Comparison of ENCODE assay signal across 14 cellular contexts in genomic region chr11:126147268-126148111, GRCh38.
DNase-seq lines count a peak whose midpoint lies in the region; ATAC-seq and TF ChIP-seq lines count a peak whose summit lies in the region.
"Had no signal": no experiment of that assay in that cellular context is flagged by ENCODE, and none has a peak within 500 bp of the region (broad histone marks: within the 10 kb centered on the region; RNA-seq: fewer than 3 reads in every experiment).

No MANE protein-coding gene starts in this region.

- no peak overlapping the region for H3K27ac Mint-ChIP-seq in natural killer cell treated with Interleukin-12 subunit alpha and Interleukin-12 subunit beta and Interleukin-15 and Interleukin-18, amount 100 ng/mL, for 72 hours
- no peak overlapping the region for H3K27ac Mint-ChIP-seq in natural killer cell
- H3K27ac Mint-ChIP-seq: activated CD4-positive, alpha-beta memory T cell treated with anti-CD3 and anti-CD28 coated beads, Interleukin-2, amount 10 ng/mL, durations not matched to agents 7 days and 5 days; T-helper 17 cell had no signal

- peaks cover 9 to 15% of the 10 kb centered on the region in 2 donors for H3K27me3 Mint-ChIP-seq in natural killer cell treated with Interleukin-12 subunit alpha and Interleukin-12 subunit beta and Interleukin-15 and Interleukin-18, amount 100 ng/mL, for 72 hours
- peaks cover 7 to 11% of the 10 kb centered on the region in 2 donors for H3K27me3 Mint-ChIP-seq in natural killer cell (ENCODE audit: low read depth in 2 of 2)

- intact Hi-C loops in natural killer cell (cut with micrococcal nuclease) = no loop called here
- intact Hi-C loops in Panc1 (cut with micrococcal nuclease; ENCODE audit: unreplicated experiment) = no loop called here
- intact Hi-C loops in right lobe of liver (cut with DNase I) = no loop called here

- no peak for TF ChIP-seq CTCF in natural killer cell (IDR thresholded peaks at IDR 0.05)
- no peak for TF ChIP-seq CTCF in Panc1 (IDR thresholded peaks at IDR 0.05)
- no peak for TF ChIP-seq CTCF in right lobe of liver (IDR thresholded peaks at IDR 0.05)

- ATAC-seq in natural killer cell treated with Interleukin-12 subunit alpha and Interleukin-12 subunit beta and Interleukin-15 and Interleukin-18, amount 100 ng/mL, for 72 hours = peak; percentile 16 to 19
- ATAC-seq in natural killer cell (no peak), Panc1 (peak; percentile 70), right lobe of liver (peak; percentile 82 to 94 (median 90))
- ATAC-seq: esophagus mucosa, T-helper 17 cell had no signal

- H3K4me3 Mint-ChIP-seq in natural killer cell treated with Interleukin-12 subunit alpha and Interleukin-12 subunit beta and Interleukin-15 and Interleukin-18, amount 100 ng/mL, for 72 hours = no peak overlapping the region
- H3K4me3 Mint-ChIP-seq in natural killer cell = no peak overlapping the region
- H3K4me3 Mint-ChIP-seq: activated CD4-positive, alpha-beta memory T cell treated with anti-CD3 and anti-CD28 coated beads, Interleukin-2, amount 10 ng/mL, durations not matched to agents 7 days and 5 days; T-helper 17 cell had no signal

- POLR2A ChIA-PET in Panc1 (lab: Charles Lee) = interaction anchor here (0.6 kb wide), 1 partner anchor 261 kb away, joined by 19 read pairs; no protein-coding TSS in a partner anchor

- DNase-seq in natural killer cell treated with Interleukin-12 subunit alpha and Interleukin-12 subunit beta and Interleukin-15 and Interleukin-18, amount 100 ng/mL, for 72 hours (ENCODE audit: low spot score) = peak; percentile 23
- DNase-seq in natural killer cell (no peak), Panc1 (ENCODE audit: low read depth, low spot score) (no peak), right lobe of liver (peak in 2 of 3 donors; percentile 65 to 78), SHP77 (lab: John Stamatoyannopoulos, UW) (no peak), OCI-M1 (lab: John Stamatoyannopoulos, UW) (no peak), ecto neural progenitor cell (ENCODE audit: low spot score) (no peak)
- no peak for DNase-seq in stimulated activated CD4-positive, alpha-beta T cell treated with anti-CD3 and anti-CD28 coated beads, Interleukin-4, amount 100 ng/mL, for 4 hours
- DNase-seq: activated CD4-positive, alpha-beta memory T cell treated with anti-CD3 and anti-CD28 coated beads, Interleukin-2, amount 10 ng/mL, durations not matched to agents 7 days and 5 days; central memory CD4-positive, alpha-beta T cell; T-helper 17 cell had no signal

- no peaks in the 10 kb centered on the region for H3K36me3 ChIP-seq in Panc1 (ENCODE audit: control insufficient read depth, insufficient read depth, low read length)
- no peaks in the 10 kb centered on the region for H3K36me3 ChIP-seq in right lobe of liver
- H3K36me3 ChIP-seq: upper lobe of left lung had no signal

- peaks cover 3% of the 10 kb centered on the region; the same call in 1 of the 2 replicates for H3K27me3 ChIP-seq in Panc1 (ENCODE audit: control insufficient read depth, insufficient read depth, low read length)
- no peaks in the 10 kb centered on the region for H3K27me3 ChIP-seq in right lobe of liver
- H3K27me3 ChIP-seq: upper lobe of left lung had no signal

- peaks cover 5% of the 10 kb centered on the region; the same call in 1 of the 2 replicates for H3K9me3 ChIP-seq in Panc1 (ENCODE audit: control insufficient read depth, insufficient read depth, low read depth, low read length)
- H3K9me3 ChIP-seq in right lobe of liver = no peaks in the 10 kb centered on the region

- H3K27ac ChIP-seq in Panc1 (ENCODE audit: low read length) (no peak overlapping the region), right lobe of liver (peak overlapping the region in 2 of 3 donors; percentile 31 to 60)
- H3K27ac ChIP-seq: HL-60, upper lobe of left lung had no signal

- no peaks in the 10 kb centered on the region for H3K4me1 Mint-ChIP-seq in natural killer cell treated with Interleukin-12 subunit alpha and Interleukin-12 subunit beta and Interleukin-15 and Interleukin-18, amount 100 ng/mL, for 72 hours (ENCODE audit: low read depth in 2 of 2)
- H3K4me1 Mint-ChIP-seq in natural killer cell = no peaks in the 10 kb centered on the region
- H3K4me1 Mint-ChIP-seq: activated CD4-positive, alpha-beta memory T cell treated with anti-CD3 and anti-CD28 coated beads, Interleukin-2, amount 10 ng/mL, durations not matched to agents 7 days and 5 days; T-helper 17 cell had no signal

- BruUV-seq in Panc1 (replicated peaks; lab: Mats Ljungman, UMichigan) = no TSS peak

- H3K9me3 Mint-ChIP-seq in natural killer cell treated with Interleukin-12 subunit alpha and Interleukin-12 subunit beta and Interleukin-15 and Interleukin-18, amount 100 ng/mL, for 72 hours = peaks cover 5% of the 10 kb centered on the region
- H3K9me3 Mint-ChIP-seq in natural killer cell = peaks cover 4 to 5% of the 10 kb centered on the region in 2 donors
- H3K9me3 Mint-ChIP-seq: activated CD4-positive, alpha-beta memory T cell treated with anti-CD3 and anti-CD28 coated beads, Interleukin-2, amount 10 ng/mL, durations not matched to agents 7 days and 5 days had no signal

- H3K4me1 ChIP-seq in Panc1 (ENCODE audit: control insufficient read depth, insufficient read depth, low read length) (peaks cover 10% of the 10 kb centered on the region), right lobe of liver (peaks cover 0 to 21% (median 9%) of the 10 kb centered on the region in 4 donors)

- no peak for TF ChIP-seq POLR2A in right lobe of liver (IDR thresholded peaks at IDR 0.05)

- in situ Hi-C loops in Panc1 (cut with HindIII; ENCODE audit: low pct_unique_long_range_greater_than_20kb, low sequenced_read_pairs) = no loop called here

- H3K4me3 ChIP-seq in Panc1 (ENCODE audit: low read depth in 2 of 2, low read length in 2 of 2) (no peak overlapping the region), right lobe of liver (no peak overlapping the region)
- H3K4me3 ChIP-seq: upper lobe of left lung had no signal

- CTCF ChIA-PET in Panc1 (lab: Charles Lee) = interaction anchor here (0.7 kb wide), 1 partner anchor 12 kb away, joined by 3 read pairs; no protein-coding TSS in a partner anchor

- peaks cover 7% of the 10 kb centered on the region for H3K36me3 Mint-ChIP-seq in natural killer cell treated with Interleukin-12 subunit alpha and Interleukin-12 subunit beta and Interleukin-15 and Interleukin-18, amount 100 ng/mL, for 72 hours
- no peaks in the 10 kb centered on the region for H3K36me3 Mint-ChIP-seq in natural killer cell

- 77% methylated on average over 6 of the region's 12 CpGs for WGBS in right lobe of liver (ENCODE audit: insufficient coverage, low coverage, low lambda C conversion rate, missing lambda C conversion rate)

Comparison
In these comparisons a context has a peak if more than half of its experiments do, and no peak if none do; other contexts are left out.
1. ATAC-seq: peak in natural killer cell treated with Interleukin-12 subunit alpha and Interleukin-12 subunit beta and Interleukin-15 and Interleukin-18, amount 100 ng/mL, for 72 hours (2 of 2), Panc1 (single experiment) and right lobe of liver (4 of 4); none in natural killer cell (0 of 3).
2. DNase-seq: peak in natural killer cell treated with Interleukin-12 subunit alpha and Interleukin-12 subunit beta and Interleukin-15 and Interleukin-18, amount 100 ng/mL, for 72 hours (single experiment) and right lobe of liver (2 of 3); none in natural killer cell (single experiment), Panc1 (single experiment), SHP77 (0 of 2), OCI-M1 (single experiment), ecto neural progenitor cell (single experiment) and stimulated activated CD4-positive, alpha-beta T cell treated with anti-CD3 and anti-CD28 coated beads, Interleukin-4, amount 100 ng/mL, for 4 hours (0 of 2).